ENCODE assay signal across 1 cellular context in the genomic region with DNA sequence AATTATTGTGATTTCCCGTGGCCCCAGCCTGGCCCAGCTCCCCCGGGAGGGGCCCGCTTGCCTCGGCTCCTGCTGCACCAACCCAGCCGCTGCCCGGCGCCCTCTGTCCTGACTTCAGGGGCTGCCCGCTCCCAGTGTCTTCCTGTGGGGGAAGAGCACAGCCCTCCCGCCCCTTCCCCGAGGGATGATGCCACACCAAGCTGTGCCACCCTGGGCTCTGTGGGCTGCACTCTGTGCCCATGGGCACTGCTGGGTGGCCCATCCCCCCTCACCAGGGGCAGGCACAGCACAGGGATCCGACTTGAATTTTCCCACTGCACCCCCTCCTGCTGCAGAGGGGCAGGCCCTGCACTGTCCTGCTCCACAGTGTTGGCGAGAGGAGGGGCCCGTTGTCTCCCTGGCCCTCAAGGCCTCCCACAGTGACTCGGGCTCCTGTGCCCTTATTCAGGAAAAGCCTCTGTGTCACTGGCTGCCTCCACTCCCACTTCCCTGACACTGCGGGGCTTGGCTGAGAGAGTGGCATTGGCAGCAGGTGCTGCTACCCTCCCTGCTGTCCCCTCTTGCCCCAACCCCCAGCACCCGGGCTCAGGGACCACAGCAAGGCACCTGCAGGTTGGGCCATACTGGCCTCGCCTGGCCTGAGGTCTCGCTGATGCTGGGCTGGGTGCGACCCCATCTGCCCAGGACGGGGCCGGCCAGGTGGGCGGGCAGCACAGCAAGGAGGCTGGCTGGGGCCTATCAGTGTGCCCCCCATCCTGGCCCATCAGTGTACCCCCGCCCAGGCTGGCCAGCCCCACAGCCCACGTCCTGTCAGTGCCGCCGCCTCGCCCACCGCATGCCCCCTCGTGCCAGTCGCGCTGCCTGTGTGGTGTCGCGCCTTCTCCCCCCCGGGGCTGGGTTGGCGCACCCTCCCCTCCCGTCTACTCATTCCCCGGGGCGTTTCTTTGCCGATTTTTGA.
TF ChIP-seq lines count a peak whose summit lies in the region.

No MANE protein-coding gene starts in this region.

TF ChIP-seq in GM12878, 131 proteins besides CTCF, POLR2A, EP300 and RAD21:
- TF ChIP-seq NR2C1 (IDR thresholded peaks at IDR 0.05) (no peak), CBFB (IDR thresholded peaks at IDR 0.05; ENCODE audit: low read depth) (no peak), NFXL1 (IDR thresholded peaks at IDR 0.05; ENCODE audit: borderline replicate concordance) (no peak), LARP7 (IDR thresholded peaks at IDR 0.05) (no peak), FOS (IDR thresholded peaks at IDR 0.05; ENCODE audit: borderline replicate concordance, extremely low read depth, insufficient read length) (no peak)
- TF ChIP-seq, protein P1, sequence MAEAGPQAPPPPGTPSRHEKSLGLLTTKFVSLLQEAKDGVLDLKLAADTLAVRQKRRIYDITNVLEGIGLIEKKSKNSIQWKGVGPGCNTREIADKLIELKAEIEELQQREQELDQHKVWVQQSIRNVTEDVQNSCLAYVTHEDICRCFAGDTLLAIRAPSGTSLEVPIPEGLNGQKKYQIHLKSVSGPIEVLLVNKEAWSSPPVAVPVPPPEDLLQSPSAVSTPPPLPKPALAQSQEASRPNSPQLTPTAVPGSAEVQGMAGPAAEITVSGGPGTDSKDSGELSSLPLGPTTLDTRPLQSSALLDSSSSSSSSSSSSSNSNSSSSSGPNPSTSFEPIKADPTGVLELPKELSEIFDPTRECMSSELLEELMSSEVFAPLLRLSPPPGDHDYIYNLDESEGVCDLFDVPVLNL (IDR thresholded peaks at IDR 0.05; ENCODE audit: low read depth, low read length): no peak
- TF ChIP-seq, protein P2, sequence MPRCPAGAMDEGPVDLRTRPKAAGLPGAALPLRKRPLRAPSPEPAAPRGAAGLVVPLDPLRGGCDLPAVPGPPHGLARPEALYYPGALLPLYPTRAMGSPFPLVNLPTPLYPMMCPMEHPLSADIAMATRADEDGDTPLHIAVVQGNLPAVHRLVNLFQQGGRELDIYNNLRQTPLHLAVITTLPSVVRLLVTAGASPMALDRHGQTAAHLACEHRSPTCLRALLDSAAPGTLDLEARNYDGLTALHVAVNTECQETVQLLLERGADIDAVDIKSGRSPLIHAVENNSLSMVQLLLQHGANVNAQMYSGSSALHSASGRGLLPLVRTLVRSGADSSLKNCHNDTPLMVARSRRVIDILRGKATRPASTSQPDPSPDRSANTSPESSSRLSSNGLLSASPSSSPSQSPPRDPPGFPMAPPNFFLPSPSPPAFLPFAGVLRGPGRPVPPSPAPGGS (IDR thresholded peaks at IDR 0.05; ENCODE audit: borderline replicate concordance, insufficient read depth, low read depth, low read length, poor library complexity, severe bottlenecking): no peak
- TF ChIP-seq, protein P3, sequence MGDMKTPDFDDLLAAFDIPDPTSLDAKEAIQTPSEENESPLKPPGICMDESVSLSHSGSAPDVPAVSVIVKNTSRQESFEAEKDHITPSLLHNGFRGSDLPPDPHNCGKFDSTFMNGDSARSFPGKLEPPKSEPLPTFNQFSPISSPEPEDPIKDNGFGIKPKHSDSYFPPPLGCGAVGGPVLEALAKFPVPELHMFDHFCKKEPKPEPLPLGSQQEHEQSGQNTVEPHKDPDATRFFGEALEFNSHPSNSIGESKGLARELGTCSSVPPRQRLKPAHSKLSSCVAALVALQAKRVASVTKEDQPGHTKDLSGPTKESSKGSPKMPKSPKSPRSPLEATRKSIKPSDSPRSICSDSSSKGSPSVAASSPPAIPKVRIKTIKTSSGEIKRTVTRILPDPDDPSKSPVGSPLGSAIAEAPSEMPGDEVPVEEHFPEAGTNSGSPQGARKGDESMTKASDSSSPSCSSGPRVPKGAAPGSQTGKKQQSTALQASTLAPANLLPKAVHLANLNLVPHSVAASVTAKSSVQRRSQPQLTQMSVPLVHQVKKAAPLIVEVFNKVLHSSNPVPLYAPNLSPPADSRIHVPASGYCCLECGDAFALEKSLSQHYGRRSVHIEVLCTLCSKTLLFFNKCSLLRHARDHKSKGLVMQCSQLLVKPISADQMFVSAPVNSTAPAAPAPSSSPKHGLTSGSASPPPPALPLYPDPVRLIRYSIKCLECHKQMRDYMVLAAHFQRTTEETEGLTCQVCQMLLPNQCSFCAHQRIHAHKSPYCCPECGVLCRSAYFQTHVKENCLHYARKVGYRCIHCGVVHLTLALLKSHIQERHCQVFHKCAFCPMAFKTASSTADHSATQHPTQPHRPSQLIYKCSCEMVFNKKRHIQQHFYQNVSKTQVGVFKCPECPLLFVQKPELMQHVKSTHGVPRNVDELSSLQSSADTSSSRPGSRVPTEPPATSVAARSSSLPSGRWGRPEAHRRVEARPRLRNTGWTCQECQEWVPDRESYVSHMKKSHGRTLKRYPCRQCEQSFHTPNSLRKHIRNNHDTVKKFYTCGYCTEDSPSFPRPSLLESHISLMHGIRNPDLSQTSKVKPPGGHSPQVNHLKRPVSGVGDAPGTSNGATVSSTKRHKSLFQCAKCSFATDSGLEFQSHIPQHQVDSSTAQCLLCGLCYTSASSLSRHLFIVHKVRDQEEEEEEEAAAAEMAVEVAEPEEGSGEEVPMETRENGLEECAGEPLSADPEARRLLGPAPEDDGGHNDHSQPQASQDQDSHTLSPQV (IDR thresholded peaks at IDR 0.05): no peak
- TF ChIP-seq, protein P4, sequence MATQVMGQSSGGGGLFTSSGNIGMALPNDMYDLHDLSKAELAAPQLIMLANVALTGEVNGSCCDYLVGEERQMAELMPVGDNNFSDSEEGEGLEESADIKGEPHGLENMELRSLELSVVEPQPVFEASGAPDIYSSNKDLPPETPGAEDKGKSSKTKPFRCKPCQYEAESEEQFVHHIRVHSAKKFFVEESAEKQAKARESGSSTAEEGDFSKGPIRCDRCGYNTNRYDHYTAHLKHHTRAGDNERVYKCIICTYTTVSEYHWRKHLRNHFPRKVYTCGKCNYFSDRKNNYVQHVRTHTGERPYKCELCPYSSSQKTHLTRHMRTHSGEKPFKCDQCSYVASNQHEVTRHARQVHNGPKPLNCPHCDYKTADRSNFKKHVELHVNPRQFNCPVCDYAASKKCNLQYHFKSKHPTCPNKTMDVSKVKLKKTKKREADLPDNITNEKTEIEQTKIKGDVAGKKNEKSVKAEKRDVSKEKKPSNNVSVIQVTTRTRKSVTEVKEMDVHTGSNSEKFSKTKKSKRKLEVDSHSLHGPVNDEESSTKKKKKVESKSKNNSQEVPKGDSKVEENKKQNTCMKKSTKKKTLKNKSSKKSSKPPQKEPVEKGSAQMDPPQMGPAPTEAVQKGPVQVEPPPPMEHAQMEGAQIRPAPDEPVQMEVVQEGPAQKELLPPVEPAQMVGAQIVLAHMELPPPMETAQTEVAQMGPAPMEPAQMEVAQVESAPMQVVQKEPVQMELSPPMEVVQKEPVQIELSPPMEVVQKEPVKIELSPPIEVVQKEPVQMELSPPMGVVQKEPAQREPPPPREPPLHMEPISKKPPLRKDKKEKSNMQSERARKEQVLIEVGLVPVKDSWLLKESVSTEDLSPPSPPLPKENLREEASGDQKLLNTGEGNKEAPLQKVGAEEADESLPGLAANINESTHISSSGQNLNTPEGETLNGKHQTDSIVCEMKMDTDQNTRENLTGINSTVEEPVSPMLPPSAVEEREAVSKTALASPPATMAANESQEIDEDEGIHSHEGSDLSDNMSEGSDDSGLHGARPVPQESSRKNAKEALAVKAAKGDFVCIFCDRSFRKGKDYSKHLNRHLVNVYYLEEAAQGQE (IDR thresholded peaks at IDR 0.05; ENCODE audit: low read depth, low read length): no peak
